In genomic region chr4:67327245-67327860, GRCh38 we compare ENCODE assay signal across 8 cellular contexts.
DNase-seq lines count a peak whose midpoint lies in the region; ATAC-seq, FAIRE-seq and TF ChIP-seq lines count a peak whose summit lies in the region.

No MANE protein-coding gene starts in this region.

- no peaks in the 10 kb centered on the region for H4K20me1 ChIP-seq in endothelial cell of umbilical vein (replicated peaks; ENCODE audit: control insufficient read depth, extremely low read depth, insufficient read depth, low read length)

- H3K9me1 ChIP-seq in endothelial cell of umbilical vein (replicated peaks; ENCODE audit: control insufficient read depth, extremely low read depth, insufficient read depth, low read length): no peaks in the 10 kb centered on the region

- H3K79me2 ChIP-seq in endothelial cell of umbilical vein (ENCODE audit: control insufficient read depth, insufficient read depth, low read length): no peaks in the 10 kb centered on the region

- no peak overlapping the region for H3K4me3 ChIP-seq in endothelial cell of umbilical vein (replicated peaks in 1 of 3; ENCODE audit: insufficient read depth in 1 of 3, low read depth in 1 of 3, low read length in 3 of 3)
- H3K4me3 ChIP-seq in mucosa of descending colon: no peak overlapping the region
- no peak overlapping the region for H3K4me3 ChIP-seq in stomach

- TF ChIP-seq CTCF in endothelial cell of umbilical vein (IDR thresholded peaks at IDR 0.05; ENCODE audit: extremely low read depth in 1 of 2, insufficient read depth in 1 of 2, low read depth in 1 of 2, low read length in 2 of 2) (peak; percentile 75 to 85), mucosa of descending colon (IDR thresholded peaks at IDR 0.05) (peak; percentile 76), stomach (IDR thresholded peaks at IDR 0.05) (peak in 5 of 7 experiments; percentile 34 to 86 (median 71))

- intact Hi-C loops in endothelial cell of umbilical vein (cut with micrococcal nuclease): no loop called here
- intact Hi-C loops in mucosa of descending colon (cut with DNase I, micrococcal nuclease): no loop called here
- intact Hi-C loops in stomach (cut with DNase I; ENCODE audit: low total_unique reads): no loop called here

- no peak overlapping the region for H3K9ac ChIP-seq in endothelial cell of umbilical vein (replicated peaks; ENCODE audit: extremely low read depth, insufficient read depth, low read length)

- DNase-seq in CMK (ENCODE audit: low read depth): peak; percentile 30
- DNase-seq in NCI-H2196 (lab: John Stamatoyannopoulos, UW; ENCODE audit: unreplicated experiment): peak; percentile 64
- peak; percentile 8 to 37 for DNase-seq in activated CD4-positive, alpha-beta T cell treated with anti-CD3 and anti-CD28 coated beads for 4 hours
- peak; percentile 62 for DNase-seq in endothelial cell of umbilical vein (ENCODE audit: low read depth, low spot score)
- peak in 1 of 3 donors; percentile 72 for DNase-seq in mucosa of descending colon
- DNase-seq in stomach: peak; percentile 57

- ATAC-seq in GM19035 (IDR thresholded peaks at IDR 0.05; ENCODE audit: unreplicated experiment) (peak; percentile 95), HG03135 (IDR thresholded peaks at IDR 0.05; ENCODE audit: unreplicated experiment) (peak; percentile 99), mucosa of descending colon (peak; percentile 77)

- no peak overlapping the region for H2AFZ ChIP-seq in endothelial cell of umbilical vein (ENCODE audit: low read depth, low read length)

- H3K4me1 ChIP-seq in endothelial cell of umbilical vein (ENCODE audit: control insufficient read depth, extremely low read depth, insufficient read depth, low read length): no peaks in the 10 kb centered on the region
- H3K4me1 ChIP-seq in mucosa of descending colon (ENCODE audit: low read depth): no peaks in the 10 kb centered on the region
- H3K4me1 ChIP-seq in stomach: no peaks in the 10 kb centered on the region

- dilution Hi-C loops in endothelial cell of umbilical vein (cut with MboI; ENCODE audit: extremely low pct_ligation_motif_present, low sequenced_read_pairs): no loop called here

- TF ChIP-seq POLR2A in endothelial cell of umbilical vein (IDR thresholded peaks at IDR 0.05; ENCODE audit: low read depth, low read length) (no peak), stomach (IDR thresholded peaks at IDR 0.05) (no peak)

- no peak for TF ChIP-seq EP300 in stomach (IDR thresholded peaks at IDR 0.05)

- H3K9me3 ChIP-seq in endothelial cell of umbilical vein (replicated peaks; ENCODE audit: control insufficient read depth, insufficient read depth, low read length): no peaks in the 10 kb centered on the region
- no peaks in the 10 kb centered on the region for H3K9me3 ChIP-seq in mucosa of descending colon
- no peaks in the 10 kb centered on the region for H3K9me3 ChIP-seq in stomach

- H3K27me3 ChIP-seq in endothelial cell of umbilical vein (ENCODE audit: control insufficient read depth in 2 of 2, insufficient read depth in 2 of 2, low read length in 2 of 2) (no peaks in the 10 kb centered on the region), stomach (peaks cover 0 to 6% (median 0%) of the 10 kb centered on the region in 3 donors)

- POLR2A ChIA-PET in endothelial cell of umbilical vein (lab: Charles Lee): no interaction called here

- whole genome bisulfite sequencing in stomach, 5 donors: 0 to 5% (median 4%) methylated on average over 6 of the region's 6 CpGs

- peak; percentile 83 for FAIRE-seq in endothelial cell of umbilical vein (lab: Jason Lieb, UNC)

- CTCF ChIA-PET in endothelial cell of umbilical vein (lab: Charles Lee): interaction anchor here (0.6 to 1.5 kb wide), 13 partner anchors 8 to 1819 kb away, joined by 3 to 8 read pairs (median 3); no protein-coding TSS in a partner anchor

- H3K4me2 ChIP-seq in endothelial cell of umbilical vein (ENCODE audit: insufficient read depth, low read length): no peak overlapping the region

- H3K36me3 ChIP-seq in endothelial cell of umbilical vein (ENCODE audit: control insufficient read depth in 2 of 2, extremely low read depth in 1 of 2, insufficient read depth in 2 of 2, low read length in 2 of 2): no peaks in the 10 kb centered on the region
- H3K36me3 ChIP-seq in mucosa of descending colon (ENCODE audit: low read depth): no peaks in the 10 kb centered on the region
- no peaks in the 10 kb centered on the region for H3K36me3 ChIP-seq in stomach

- BruUV-seq in endothelial cell of umbilical vein (replicated peaks; lab: Mats Ljungman, UMichigan): no TSS peak

- H3K27ac ChIP-seq in endothelial cell of umbilical vein (ENCODE audit: insufficient read depth, low read depth, low read length) (no peak overlapping the region), stomach (no peak overlapping the region)

TF ChIP-seq in endothelial cell of umbilical vein, 7 proteins besides CTCF, POLR2A, EP300 and RAD21:
- TF ChIP-seq MYC (IDR thresholded peaks at IDR 0.05; ENCODE audit: low read depth, low read length) (no peak), MAX (IDR thresholded peaks at IDR 0.05; ENCODE audit: insufficient read depth, insufficient read length) (no peak), EZH2 (IDR thresholded peaks at IDR 0.05; ENCODE audit: borderline replicate concordance, low read depth, low read length, severe bottlenecking) (no peak), JUN (IDR thresholded peaks at IDR 0.05; ENCODE audit: borderline replicate concordance, insufficient read depth, insufficient read length, low read depth) (no peak), FOS (IDR thresholded peaks at IDR 0.05; ENCODE audit: borderline replicate concordance, insufficient read depth, low read length) (no peak), GATA2 (IDR thresholded peaks at IDR 0.05; ENCODE audit: insufficient read depth, insufficient read length, low read depth, low read length) (no peak)
TF ChIP-seq in endothelial cell of umbilical vein: peak in this region for 0.
